20 cellular contexts compared by ENCODE assay signal in the genomic region with DNA sequence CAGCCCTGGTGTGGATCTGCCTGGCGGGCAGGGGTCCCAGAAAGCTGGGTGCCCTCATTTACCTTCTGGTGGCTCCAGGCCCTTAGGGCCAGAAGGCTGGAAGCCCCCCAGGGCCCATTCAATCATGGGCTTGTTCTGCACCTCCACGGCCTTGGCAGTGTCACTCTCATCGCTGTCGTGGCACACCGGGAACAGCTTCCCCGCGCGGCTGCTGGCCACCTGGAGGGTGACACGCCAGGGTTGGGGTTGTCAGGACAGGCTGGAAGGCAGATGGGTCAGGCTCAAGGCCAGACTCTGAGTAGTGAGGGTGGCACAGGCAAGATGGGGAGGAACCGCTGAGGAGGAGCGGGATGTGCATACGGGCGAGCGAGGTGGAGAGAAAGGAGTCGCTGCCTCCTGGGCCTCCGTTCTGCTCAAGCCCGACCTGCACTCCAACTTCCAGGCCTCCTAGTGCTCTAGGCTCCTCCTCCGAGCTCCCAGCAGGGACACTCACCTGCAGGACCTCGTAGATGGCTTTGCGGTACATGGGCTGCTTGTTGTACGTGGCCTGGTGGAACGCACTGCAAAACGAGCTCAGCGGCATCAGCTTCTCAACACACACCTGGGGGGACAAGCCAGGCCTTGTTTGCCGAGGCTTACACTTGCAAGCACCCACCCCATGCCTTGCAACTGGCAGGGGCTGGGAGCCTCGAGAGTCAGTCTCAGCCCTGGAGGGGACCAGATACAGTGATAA.
DNase-seq lines count a peak whose midpoint lies in the region; ATAC-seq, FAIRE-seq and TF ChIP-seq lines count a peak whose summit lies in the region.
"Had no signal": no experiment of that assay in that cellular context is flagged by ENCODE, and none has a peak within 500 bp of the region (broad histone marks: within the 10 kb centered on the region; RNA-seq: fewer than 3 reads in every experiment).

No MANE protein-coding gene starts in this region.

- ATAC-seq in Right ventricle myocardium inferior, result no peak
- no peak for ATAC-seq in heart right ventricle
- ATAC-seq in WTC11, result no peak

- 93 to 94% methylated on average over 26 of the region's 26 CpGs for WGBS in heart right ventricle, 2 donors

- FAIRE-seq in urothelium cell line (lab: Jason Lieb, UNC), result peak; percentile 42
- FAIRE-seq: A204.1, D721Med, G401.6, GM12891 had no signal

- H3K27ac ChIP-seq in heart right ventricle, result no peak overlapping the region
- H3K27ac ChIP-seq in vagina, result no peak overlapping the region

- DNase-seq in Right ventricle myocardium inferior (ENCODE audit: missing footprints), result peak; percentile 44
- no peak for DNase-seq in heart right ventricle
- DNase-seq in WTC11 (ENCODE audit: low spot score), result no peak
- DNase-seq in mesothelial cell of epicardium (ENCODE audit: low spot score in 2 of 2, unreplicated experiment in 2 of 2), result no peak
- no peak for DNase-seq in urothelium cell line (ENCODE audit: low spot score)
- DNase-seq in activated CD8-positive, alpha-beta memory T cell treated with anti-CD3 and anti-CD28 coated beads for 24 hours, result no peak
- no peak for DNase-seq in vagina (ENCODE audit: extremely low spot score in 2 of 2)
- DNase-seq: C1 segment of cervical spinal cord; CD4-positive, alpha-beta memory T cell; COR-L47; DMS153; DMS79 treated with DMSO at 0.1 percent for 48 hours; EL; GOT3 had no signal

- H3K36me3 Mint-ChIP-seq in WTC11 (peaks cover 69% of the 10 kb centered on the region), mesothelial cell of epicardium (peaks cover 35% of the 10 kb centered on the region)

- H3K36me3 ChIP-seq in heart right ventricle (peaks cover 7 to 80% (median 41%) of the 10 kb centered on the region in 9 donors), vagina (peaks cover 7 to 65% of the 10 kb centered on the region in 2 donors)

- H3K27me3 ChIP-seq in heart right ventricle, result no peaks in the 10 kb centered on the region
- no peaks in the 10 kb centered on the region for H3K27me3 ChIP-seq in vagina

- no peak overlapping the region for H3K4me3 Mint-ChIP-seq in WTC11
- H3K4me3 Mint-ChIP-seq in mesothelial cell of epicardium, result no peak overlapping the region
- H3K4me3 Mint-ChIP-seq: B cell; CD4-positive, alpha-beta memory T cell had no signal

- POLR2A ChIA-PET in WTC11 (lab: Charles Lee), result no interaction called here

- no peak for TF ChIP-seq CTCF in heart right ventricle (IDR thresholded peaks at IDR 0.05)
- TF ChIP-seq CTCF in WTC11 (IDR thresholded peaks at IDR 0.05), result no peak
- TF ChIP-seq CTCF in mesothelial cell of epicardium (IDR thresholded peaks at IDR 0.05; ENCODE audit: unreplicated experiment), result no peak
- TF ChIP-seq CTCF in vagina (IDR thresholded peaks at IDR 0.05), result no peak

- TF ChIP-seq POLR2A in vagina (IDR thresholded peaks at IDR 0.05), result no peak

- intact Hi-C loops in Right ventricle myocardium inferior (cut with DNase I) (no loop called here), heart right ventricle (cut with DNase I) (no loop called here), vagina (cut with DNase I) (no loop called here)

- H3K27ac Mint-ChIP-seq in WTC11, result peak overlapping the region; percentile 72
- peak overlapping the region; percentile 34 for H3K27ac Mint-ChIP-seq in mesothelial cell of epicardium
- H3K27ac Mint-ChIP-seq: B cell had no signal

- no peaks in the 10 kb centered on the region for H3K27me3 Mint-ChIP-seq in WTC11 (ENCODE audit: low read depth)
- no peaks in the 10 kb centered on the region for H3K27me3 Mint-ChIP-seq in mesothelial cell of epicardium (ENCODE audit: low read depth)
- H3K27me3 Mint-ChIP-seq: B cell; CD4-positive, alpha-beta memory T cell had no signal

- H3K4me1 ChIP-seq in heart right ventricle (peaks cover 5 to 14% (median 7%) of the 10 kb centered on the region in 9 donors), vagina (peaks cover 13% of the 10 kb centered on the region)
- H3K4me1 ChIP-seq: HAP-1 had no signal

- H3K9me3 Mint-ChIP-seq in WTC11, result no peaks in the 10 kb centered on the region
- H3K9me3 Mint-ChIP-seq in mesothelial cell of epicardium, result no peaks in the 10 kb centered on the region
- H3K9me3 Mint-ChIP-seq: CD4-positive, alpha-beta memory T cell had no signal

- CTCF ChIA-PET in WTC11 (lab: Charles Lee), result interaction anchor here (0.6 to 0.8 kb wide), 2 partner anchors 115 to 118 kb away, joined by 3 to 4 read pairs; no protein-coding TSS in a partner anchor

- H3K9me3 ChIP-seq in heart right ventricle (no peaks in the 10 kb centered on the region), vagina (no peaks in the 10 kb centered on the region)
- H3K9me3 ChIP-seq: HAP-1 had no signal

- H3K4me3 ChIP-seq in heart right ventricle (no peak overlapping the region), vagina (no peak overlapping the region)
- H3K4me3 ChIP-seq: HAP-1 had no signal

- peaks cover 20% of the 10 kb centered on the region for H3K4me1 Mint-ChIP-seq in WTC11
- peaks cover 17% of the 10 kb centered on the region for H3K4me1 Mint-ChIP-seq in mesothelial cell of epicardium

TF ChIP-seq in WTC11, 78 proteins besides CTCF, POLR2A, EP300 and RAD21:
- TF ChIP-seq SOX15 (CRISPR knock-in tag; IDR thresholded peaks at IDR 0.05) (no peak), PRRX2 (CRISPR knock-in tag; IDR thresholded peaks at IDR 0.05) (no peak), ZNF423 (CRISPR knock-in tag; IDR thresholded peaks at IDR 0.05) (no peak), CBFB (CRISPR knock-in tag; IDR thresholded peaks at IDR 0.05; ENCODE audit: low read depth) (no peak), TCF7 (CRISPR knock-in tag; IDR thresholded peaks at IDR 0.05; ENCODE audit: low read depth) (no peak)
- TF ChIP-seq, protein P1, sequence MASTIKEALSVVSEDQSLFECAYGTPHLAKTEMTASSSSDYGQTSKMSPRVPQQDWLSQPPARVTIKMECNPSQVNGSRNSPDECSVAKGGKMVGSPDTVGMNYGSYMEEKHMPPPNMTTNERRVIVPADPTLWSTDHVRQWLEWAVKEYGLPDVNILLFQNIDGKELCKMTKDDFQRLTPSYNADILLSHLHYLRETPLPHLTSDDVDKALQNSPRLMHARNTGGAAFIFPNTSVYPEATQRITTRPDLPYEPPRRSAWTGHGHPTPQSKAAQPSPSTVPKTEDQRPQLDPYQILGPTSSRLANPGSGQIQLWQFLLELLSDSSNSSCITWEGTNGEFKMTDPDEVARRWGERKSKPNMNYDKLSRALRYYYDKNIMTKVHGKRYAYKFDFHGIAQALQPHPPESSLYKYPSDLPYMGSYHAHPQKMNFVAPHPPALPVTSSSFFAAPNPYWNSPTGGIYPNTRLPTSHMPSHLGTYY (CRISPR knock-in tag; IDR thresholded peaks at IDR 0.05), result no peak
- TF ChIP-seq, protein P2, sequence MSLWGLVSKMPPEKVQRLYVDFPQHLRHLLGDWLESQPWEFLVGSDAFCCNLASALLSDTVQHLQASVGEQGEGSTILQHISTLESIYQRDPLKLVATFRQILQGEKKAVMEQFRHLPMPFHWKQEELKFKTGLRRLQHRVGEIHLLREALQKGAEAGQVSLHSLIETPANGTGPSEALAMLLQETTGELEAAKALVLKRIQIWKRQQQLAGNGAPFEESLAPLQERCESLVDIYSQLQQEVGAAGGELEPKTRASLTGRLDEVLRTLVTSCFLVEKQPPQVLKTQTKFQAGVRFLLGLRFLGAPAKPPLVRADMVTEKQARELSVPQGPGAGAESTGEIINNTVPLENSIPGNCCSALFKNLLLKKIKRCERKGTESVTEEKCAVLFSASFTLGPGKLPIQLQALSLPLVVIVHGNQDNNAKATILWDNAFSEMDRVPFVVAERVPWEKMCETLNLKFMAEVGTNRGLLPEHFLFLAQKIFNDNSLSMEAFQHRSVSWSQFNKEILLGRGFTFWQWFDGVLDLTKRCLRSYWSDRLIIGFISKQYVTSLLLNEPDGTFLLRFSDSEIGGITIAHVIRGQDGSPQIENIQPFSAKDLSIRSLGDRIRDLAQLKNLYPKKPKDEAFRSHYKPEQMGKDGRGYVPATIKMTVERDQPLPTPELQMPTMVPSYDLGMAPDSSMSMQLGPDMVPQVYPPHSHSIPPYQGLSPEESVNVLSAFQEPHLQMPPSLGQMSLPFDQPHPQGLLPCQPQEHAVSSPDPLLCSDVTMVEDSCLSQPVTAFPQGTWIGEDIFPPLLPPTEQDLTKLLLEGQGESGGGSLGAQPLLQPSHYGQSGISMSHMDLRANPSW (CRISPR knock-in tag; conservative IDR thresholded peaks at IDR 0.05; ENCODE audit: low read depth), result no peak
- TF ChIP-seq, protein P3, sequence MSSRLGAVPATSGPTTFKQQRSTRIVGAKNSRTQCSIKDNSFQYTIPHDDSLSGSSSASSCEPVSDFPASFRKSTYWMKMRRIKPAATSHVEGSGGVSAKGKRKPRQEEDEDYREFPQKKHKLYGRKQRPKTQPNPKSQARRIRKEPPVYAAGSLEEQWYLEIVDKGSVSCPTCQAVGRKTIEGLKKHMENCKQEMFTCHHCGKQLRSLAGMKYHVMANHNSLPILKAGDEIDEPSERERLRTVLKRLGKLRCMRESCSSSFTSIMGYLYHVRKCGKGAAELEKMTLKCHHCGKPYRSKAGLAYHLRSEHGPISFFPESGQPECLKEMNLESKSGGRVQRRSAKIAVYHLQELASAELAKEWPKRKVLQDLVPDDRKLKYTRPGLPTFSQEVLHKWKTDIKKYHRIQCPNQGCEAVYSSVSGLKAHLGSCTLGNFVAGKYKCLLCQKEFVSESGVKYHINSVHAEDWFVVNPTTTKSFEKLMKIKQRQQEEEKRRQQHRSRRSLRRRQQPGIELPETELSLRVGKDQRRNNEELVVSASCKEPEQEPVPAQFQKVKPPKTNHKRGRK (CRISPR knock-in tag; IDR thresholded peaks at IDR 0.05; ENCODE audit: borderline replicate concordance), result no peak
